In the genomic region with DNA sequence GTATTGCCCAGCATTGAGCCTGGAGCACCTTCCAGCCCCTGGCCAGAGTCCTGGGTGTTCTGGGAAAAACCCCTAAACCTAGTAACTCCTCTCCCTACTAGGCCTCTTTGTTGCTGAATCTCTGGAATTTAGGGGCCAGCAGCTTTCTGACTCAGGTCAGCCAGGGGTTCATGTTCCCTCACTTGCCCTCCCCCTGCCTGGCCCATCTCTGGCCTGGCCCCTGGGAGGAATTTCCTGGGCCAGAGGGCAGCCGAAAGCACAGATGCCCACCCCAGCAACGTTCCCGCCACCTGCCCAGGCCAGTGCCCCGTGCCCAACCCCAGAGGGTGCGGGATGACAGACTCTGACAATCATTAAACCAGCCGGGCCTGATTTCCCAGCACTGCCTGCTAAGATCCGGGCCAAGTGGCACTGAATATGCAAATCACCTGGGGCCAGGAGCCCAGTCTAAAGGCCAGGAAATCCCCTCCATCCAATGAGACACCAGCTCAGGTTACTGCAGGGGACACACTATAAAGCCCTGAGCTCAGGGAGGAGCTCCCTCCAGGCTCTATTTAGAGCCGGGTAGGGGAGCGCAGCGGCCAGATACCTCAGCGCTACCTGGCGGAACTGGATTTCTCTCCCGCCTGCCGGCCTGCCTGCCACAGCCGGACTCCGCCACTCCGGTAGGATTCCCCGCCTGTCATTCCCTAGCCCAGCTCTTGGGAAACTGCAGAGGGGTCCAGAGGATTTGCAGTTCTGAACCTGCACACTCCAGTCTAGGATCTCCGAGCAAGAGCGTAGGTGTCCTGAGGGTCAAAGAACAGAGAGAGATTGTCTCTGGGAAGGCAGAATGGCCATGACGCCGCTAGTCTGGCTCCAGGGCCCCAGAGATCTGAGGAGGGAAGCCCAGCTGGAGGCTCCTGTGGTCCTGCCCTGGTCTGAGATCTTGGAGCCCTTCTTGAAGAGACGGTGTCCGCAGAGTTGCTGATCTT, we compare ENCODE assay signal across 7 cellular contexts. TPM values are rescaled to one million over a fixed set of nuclear protein-coding genes. Genes with fewer than 3 reads are reported as not detected.
DNase-seq lines count a peak whose midpoint lies in the region; ATAC-seq and TF ChIP-seq lines count a peak whose summit lies in the region.

TSS of gene ELF3 (plus strand) at position 546 of the 974 bp plus-strand sequence. CDS start 550 bp downstream, outside the sequence.

- TF ChIP-seq CTCF in foreskin keratinocyte (conservative IDR thresholded peaks at IDR 0.05) (no peak), smooth muscle cell (IDR thresholded peaks at IDR 0.05; ENCODE audit: borderline replicate concordance, insufficient read depth, poor library complexity, severe bottlenecking) (no peak)

- TF ChIP-seq POLR2A in GM18951 (IDR thresholded peaks at IDR 0.05; ENCODE audit: extremely low read depth, insufficient read depth, insufficient read length) = peak; percentile 80

- peak; percentile 45 for ATAC-seq in HG03025 (IDR thresholded peaks at IDR 0.05; ENCODE audit: low FRiP score, unreplicated experiment)
- peak; percentile 37 for ATAC-seq in foreskin keratinocyte

- H3K36me3 ChIP-seq in smooth muscle cell (ENCODE audit: low read depth) = no peaks in the 10 kb centered on the region

- H3K4me2 ChIP-seq in smooth muscle cell = peak within 1 kb of the TSS; percentile 63

- in situ Hi-C loops in GM18951 (cut with MboI; ENCODE audit: low sequenced_read_pairs, unreplicated experiment) = no loop called here

- no peaks in the 10 kb centered on the region for H3K79me2 ChIP-seq in smooth muscle cell (ENCODE audit: low read depth)

- H3K4me3 ChIP-seq in smooth muscle cell = peak within 1 kb of the TSS; percentile 50

- no peak within 1 kb of the TSS for H3K9ac ChIP-seq in smooth muscle cell (ENCODE audit: low read depth)

- DNase-seq in NCI-H226 (peak; percentile 37), foreskin keratinocyte (no peak), smooth muscle cell (lab: John Stamatoyannopoulos, UW; ENCODE audit: unreplicated experiment) (no peak), hippocampal formation (lab: John Stamatoyannopoulos, UW) (no peak)
- DNase-seq in stimulated activated CD4-positive, alpha-beta T cell treated with anti-CD3 and anti-CD28 coated beads, Interleukin-12 subunit alpha, Interleukin-12 subunit beta, amount 100 ng/mL, for 4 hours = no peak

- no peaks in the 10 kb centered on the region for H3K9me3 ChIP-seq in smooth muscle cell (replicated peaks; ENCODE audit: low read depth)

- 33% methylated on average over 23 of the region's 24 CpGs for whole genome bisulfite sequencing in smooth muscle cell (ENCODE audit: low lambda C conversion rate)

- H4K20me1 ChIP-seq in smooth muscle cell (ENCODE audit: low read depth) = no peaks in the 10 kb centered on the region

- no peaks in the 10 kb centered on the region for H3K27me3 ChIP-seq in foreskin keratinocyte
- H3K27me3 ChIP-seq in smooth muscle cell (ENCODE audit: low read depth) = no peaks in the 10 kb centered on the region

- peaks cover 7% of the 10 kb centered on the region for H3F3A ChIP-seq in smooth muscle cell (ENCODE audit: low read depth)

- peak within 1 kb of the TSS; percentile 10 for H3K27ac ChIP-seq in foreskin keratinocyte
- H3K27ac ChIP-seq in smooth muscle cell (ENCODE audit: low read depth) = peak within 1 kb of the TSS; percentile 67

- H3K4me1 ChIP-seq in foreskin keratinocyte (peaks cover 25% of the 10 kb centered on the region), smooth muscle cell (ENCODE audit: low read depth) (peaks cover 4% of the 10 kb centered on the region)

- H2AFZ ChIP-seq in smooth muscle cell (ENCODE audit: low read depth) = no peak within 1 kb of the TSS

RNA-seq across cellular contexts. Expression of gene ELF3, which starts in this region (rescaled TPM):
- 0.04 and 0.07 TPM in 2 replicates for total RNA-seq in foreskin keratinocyte
- polyA plus RNA-seq in foreskin keratinocyte = 0.04 TPM in 1 of 2 replicates, not detected in the other
- total RNA-seq in smooth muscle cell = 2.0 and 5.2 TPM in 2 replicates
- polyA plus RNA-seq in smooth muscle cell = 0.96 and 9.6 TPM in 2 replicates

Comparison
In these comparisons a context has a peak if more than half of its experiments do, and no peak if none do; other contexts are left out.
1. Peak in ATAC-seq and H3K27ac ChIP-seq in foreskin keratinocyte; RNA of the gene not detected or under 1 TPM.